ENCODE assay signal across 12 cellular contexts in the genomic region with DNA sequence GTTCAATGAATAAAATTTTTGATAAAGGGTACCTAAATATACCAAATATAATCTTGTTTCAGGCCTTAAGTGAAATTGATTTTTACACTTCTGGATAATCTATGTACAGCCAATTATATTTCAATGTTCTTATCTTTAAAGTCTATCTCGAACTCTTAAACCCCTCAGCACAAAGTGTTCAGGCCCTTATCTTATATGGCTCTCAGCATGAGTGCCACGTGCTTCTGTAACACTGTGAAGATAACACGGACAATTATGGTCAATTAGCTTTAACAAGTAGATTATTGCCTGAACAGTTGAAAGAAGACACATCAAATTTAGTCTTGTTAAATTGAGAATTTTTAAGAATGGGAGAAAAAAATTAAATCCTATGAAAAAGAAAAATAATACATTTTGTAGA.
DNase-seq lines count a peak whose midpoint lies in the region; ATAC-seq and TF ChIP-seq lines count a peak whose summit lies in the region.
"Had no signal": no experiment of that assay in that cellular context is flagged by ENCODE, and none has a peak within 500 bp of the region (broad histone marks: within the 10 kb centered on the region; RNA-seq: fewer than 3 reads in every experiment).

No MANE protein-coding gene starts in this region.

- no peak for ATAC-seq in HG02642 (IDR thresholded peaks at IDR 0.05; ENCODE audit: poor library complexity, unreplicated experiment)
- ATAC-seq: CD8-positive, alpha-beta T cell; GM23338 had no signal

- POLR2A ChIA-PET in HEK293T (lab: Yijun Ruan, JAX) (no interaction called here), GM10248 (lab: Yijun Ruan, JAX) (no interaction called here)

- no peak for DNase-seq in HEK293T (ENCODE audit: extremely low spot score)
- peak; percentile 27 for DNase-seq in NCI-H146 treated with DMSO at 0.1 percent for 48 hours (lab: John Stamatoyannopoulos, UW; ENCODE audit: unreplicated experiment)
- DNase-seq in erythroblast (lab: John Stamatoyannopoulos, UW) = peak; percentile 2 to 42
- DNase-seq in GM10248 (ENCODE audit: extremely low spot score) = no peak
- DNase-seq in SHP77 (lab: John Stamatoyannopoulos, UW) = no peak
- DNase-seq: Calu3; CD8-positive, alpha-beta T cell; DND-41; EL; HCEC 1CT had no signal

- CTCF ChIA-PET in HEK293T (lab: Yijun Ruan, JAX) (no interaction called here), GM10248 (lab: Yijun Ruan, JAX) (no interaction called here)

- no peak for TF ChIP-seq POLR2A in erythroblast (IDR thresholded peaks at IDR 0.05; ENCODE audit: low read length)

- no peak for TF ChIP-seq CTCF in GM10248 (IDR thresholded peaks at IDR 0.05; ENCODE audit: control extremely low read depth, extremely low read depth, low read depth, missing control alignments)

TF ChIP-seq in HEK293T, 16 proteins besides CTCF, POLR2A, EP300 and RAD21:
- TF ChIP-seq HDGF (IDR thresholded peaks at IDR 0.05; ENCODE audit: borderline replicate concordance) = no peak
- peak; percentile 49 for TF ChIP-seq L3MBTL2 (conservative IDR thresholded peaks at IDR 0.05)

Comparison
In these comparisons a context has a peak if more than half of its experiments do, and no peak if none do; other contexts are left out.
1. DNase-seq: peak in NCI-H146 treated with DMSO at 0.1 percent for 48 hours (single experiment) and erythroblast (2 of 2); none in HEK293T (single experiment), GM10248 (single experiment) and SHP77 (0 of 2).